In genomic region chr18:9101730-9102390, GRCh38 we compare ENCODE assay signal across 8 cellular contexts. TPM values are rescaled to one million over a fixed set of nuclear protein-coding genes. Genes with fewer than 3 reads are reported as not detected.
DNase-seq lines count a peak whose midpoint lies in the region; ATAC-seq, FAIRE-seq and TF ChIP-seq lines count a peak whose summit lies in the region.

No MANE protein-coding gene starts in this region.

- peak overlapping the region; percentile 80 for H2AFZ ChIP-seq in OCI-LY7 (ENCODE audit: low read length)

- H3K4me2 ChIP-seq in A549 (peak overlapping the region; percentile 94), OCI-LY7 (ENCODE audit: low read length) (peak overlapping the region; percentile 86)

- no peak for TF ChIP-seq RAD21 in A549 (conservative IDR thresholded peaks at IDR 0.05 in 1 of 2, IDR thresholded peaks at IDR 0.05 in 1 of 2)

- 2% methylated on average over 9 of the region's 9 CpGs for WGBS in A549 (ENCODE audit: missing lambda C conversion rate)

- no peak for TF ChIP-seq EP300 in A549 (IDR thresholded peaks at IDR 0.05)

- no peaks in the 10 kb centered on the region for H3K9me2 ChIP-seq in OCI-LY7 (ENCODE audit: insufficient read depth, low read length)

- in situ Hi-C loops in GM13976 (cut with MboI; ENCODE audit: low sequenced_read_pairs, unreplicated experiment), result no loop called here

- H3K27ac ChIP-seq in A549, result peak overlapping the region; percentile 95
- peak overlapping the region; percentile 75 for H3K27ac ChIP-seq in OCI-LY7 (ENCODE audit: low read depth, low read length, poor library complexity, severe bottlenecking)
- H3K27ac ChIP-seq in caudate nucleus (ENCODE audit: low read depth, low read length), result peak overlapping the region; percentile 95
- H3K27ac ChIP-seq in layer of hippocampus (ENCODE audit: low read depth, low read length), result peak overlapping the region; percentile 88
- peak overlapping the region; percentile 85 for H3K27ac ChIP-seq in stomach smooth muscle (ENCODE audit: low read length)

- TF ChIP-seq CTCF in A549 (IDR thresholded peaks at IDR 0.05), result no peak
- no peak for TF ChIP-seq CTCF in GM13976 (IDR thresholded peaks at IDR 0.05; ENCODE audit: borderline replicate concordance, control extremely low read depth, extremely low read depth, insufficient read depth, missing control alignments)
- no peak for TF ChIP-seq CTCF in OCI-LY7 (conservative IDR thresholded peaks at IDR 0.05; ENCODE audit: low read length)

- ATAC-seq in A549, result peak; percentile 64 to 70; a peak in 5 of 6 replicates
- peak; percentile 0 for ATAC-seq in HG03196 (IDR thresholded peaks at IDR 0.05; ENCODE audit: unreplicated experiment)

- peak overlapping the region; percentile 69 for H3K4me3 ChIP-seq in A549
- peak overlapping the region; percentile 93 for H3K4me3 ChIP-seq in OCI-LY7 (ENCODE audit: low read depth, low read length, poor library complexity, severe bottlenecking)
- H3K4me3 ChIP-seq in stomach smooth muscle (ENCODE audit: low read length in 2 of 2), result peak overlapping the region; percentile 81 to 84

- peaks cover 33% of the 10 kb centered on the region for H3K4me1 ChIP-seq in A549
- peaks cover 32% of the 10 kb centered on the region for H3K4me1 ChIP-seq in OCI-LY7 (ENCODE audit: insufficient read depth, low read length, poor library complexity, severe bottlenecking)
- peaks cover 28% of the 10 kb centered on the region for H3K4me1 ChIP-seq in stomach smooth muscle (ENCODE audit: control insufficient read depth, insufficient read depth, low read length)

- H4K20me1 ChIP-seq in OCI-LY7 (ENCODE audit: insufficient read depth, low read length), result peaks cover 36% of the 10 kb centered on the region

- H3K36me3 ChIP-seq in OCI-LY7 (ENCODE audit: insufficient read depth, low read length) (peaks cover 32% of the 10 kb centered on the region; the same call in 1 of the 2 replicates), stomach smooth muscle (ENCODE audit: control insufficient read depth in 2 of 2, insufficient read depth in 2 of 2, low read length in 2 of 2) (no peaks in the 10 kb centered on the region)

- POLR2A ChIA-PET in A549 (lab: Yijun Ruan, JAX), result interaction anchor here (0.6 to 1.7 kb wide), 5 partner anchors 28 to 794 kb away, joined by 3 to 13 read pairs (median 4); partner anchors contain the start of gene ANKRD12
- POLR2A ChIA-PET in OCI-LY7 (lab: Charles Lee), result interaction anchor here (0.8 to 6.6 kb wide), 11 partner anchors 9 to 498 kb away, joined by 3 to 49 read pairs (median 4); partner anchors contain the start of gene ANKRD12

- H3K9me3 ChIP-seq in A549 (no peaks in the 10 kb centered on the region), OCI-LY7 (ENCODE audit: low read length) (no peaks in the 10 kb centered on the region), stomach smooth muscle (ENCODE audit: control insufficient read depth in 2 of 2, low read length in 2 of 2) (no peaks in the 10 kb centered on the region)

- H3K27me3 ChIP-seq in layer of hippocampus (ENCODE audit: control insufficient read depth, insufficient read depth, low read length) (no peaks in the 10 kb centered on the region), stomach smooth muscle (ENCODE audit: control insufficient read depth in 1 of 2, insufficient read depth in 2 of 2, low read length in 2 of 2) (no peaks in the 10 kb centered on the region)

- FAIRE-seq in A549 (lab: Jason Lieb, UNC), result no peak

- CTCF ChIA-PET in A549 (lab: Yijun Ruan, JAX), result interaction anchor here (1.3 to 1.5 kb wide), 3 partner anchors 19 to 58 kb away, joined by 3 to 4 read pairs (median 3); no protein-coding TSS in a partner anchor
- CTCF ChIA-PET in OCI-LY7 (lab: Charles Lee; ENCODE audit: unreplicated experiment), result interaction anchor here (1.0 kb wide), 1 partner anchor 35 kb away, joined by 5 read pairs; the partner anchor contains the start of gene ANKRD12

- no peak for TF ChIP-seq POLR2A in A549 (IDR thresholded peaks at IDR 0.05; ENCODE audit: low read length)

- TSS peak; percentile 95 for BruUV-seq in OCI-LY7 (replicated peaks; lab: Mats Ljungman, UMichigan)

- peak overlapping the region; percentile 80 to 86 for H3K9ac ChIP-seq in stomach smooth muscle (ENCODE audit: low read length in 2 of 2)

- intact Hi-C loops in OCI-LY7 (cut with micrococcal nuclease; ENCODE audit: unreplicated experiment), result loop anchor here (1.0 kb wide), 2 partner anchors 29 to 34 kb away; partner anchors contain the start of gene ANKRD12

- peak; percentile 29 to 81 for DNase-seq in A549 (ENCODE audit: low read depth in 1 of 2, low spot score in 1 of 2)
- DNase-seq in GM13976 (ENCODE audit: low spot score), result peak; percentile 58
- DNase-seq in OCI-LY7 (ENCODE audit: low spot score), result peak; percentile 78
- peak in 2 of 61 donors; percentile 1 to 25 for DNase-seq in caudate nucleus (lab: John Stamatoyannopoulos, UW)
- DNase-seq in iPS-NIHi11 (ENCODE audit: low spot score), result no peak

- peaks cover 52% of the 10 kb centered on the region for H3K79me2 ChIP-seq in OCI-LY7 (ENCODE audit: insufficient read depth, low read depth, low read length)

TF ChIP-seq in A549, 52 proteins besides CTCF, POLR2A, EP300 and RAD21 (continues in another document):
- no peak for TF ChIP-seq HOXB13 (CRISPR knock-in tag; IDR thresholded peaks at IDR 0.05; ENCODE audit: low read depth)
- TF ChIP-seq ZC3H11A (IDR thresholded peaks at IDR 0.05), result no peak
- TF ChIP-seq KDM1A (IDR thresholded peaks at IDR 0.05; ENCODE audit: low read depth), result no peak
- no peak for TF ChIP-seq USF2 (IDR thresholded peaks at IDR 0.05)
- TF ChIP-seq JUN (IDR thresholded peaks at IDR 0.05), result no peak
- no peak for TF ChIP-seq RCOR1 (IDR thresholded peaks at IDR 0.05; ENCODE audit: low read depth, low read length)
- TF ChIP-seq KDM5A (IDR thresholded peaks at IDR 0.05), result no peak
- no peak for TF ChIP-seq PBX3 (IDR thresholded peaks at IDR 0.05)
- TF ChIP-seq FOSB (CRISPR knock-in tag; IDR thresholded peaks at IDR 0.05), result peak; percentile 93
- TF ChIP-seq ZSCAN20 (CRISPR knock-in tag; IDR thresholded peaks at IDR 0.05), result no peak
- no peak for TF ChIP-seq MAZ (IDR thresholded peaks at IDR 0.05; ENCODE audit: borderline replicate concordance, low read depth, low read length)
- TF ChIP-seq JUNB (IDR thresholded peaks at IDR 0.05), result no peak
- no peak for TF ChIP-seq HMGXB4 (CRISPR knock-in tag; IDR thresholded peaks at IDR 0.05; ENCODE audit: borderline replicate concordance)
- TF ChIP-seq EHF (CRISPR knock-in tag; IDR thresholded peaks at IDR 0.05), result peak; percentile 50; the same call in 1 of the 2 replicates
- TF ChIP-seq NPAS2 (CRISPR knock-in tag; IDR thresholded peaks at IDR 0.05; ENCODE audit: borderline replicate concordance), result no peak
- no peak for TF ChIP-seq FOXS1 (CRISPR knock-in tag; IDR thresholded peaks at IDR 0.05)
- no peak for TF ChIP-seq NR3C1 (IDR thresholded peaks at IDR 0.05)
- no peak for TF ChIP-seq ZNF302 (CRISPR knock-in tag; IDR thresholded peaks at IDR 0.05)
- TF ChIP-seq CBX2 (IDR thresholded peaks at IDR 0.05; ENCODE audit: borderline replicate concordance, low read depth), result no peak
- no peak for TF ChIP-seq TP53 (CRISPR knock-in tag; IDR thresholded peaks at IDR 0.05)
- no peak for TF ChIP-seq MYC (IDR thresholded peaks at IDR 0.05; ENCODE audit: borderline replicate concordance, low read length)

RNA-seq across cellular contexts. Expression of gene NDUFV2, which starts 0.6 kb away (rescaled TPM):
- polyA plus RNA-seq in A549 (2011; rRNA removed), result 152 and 180 TPM in 2 replicates
- 72.8 and 73.2 TPM in 2 replicates for polyA plus RNA-seq in A549 (2012; cell fraction: cytosol; rRNA removed)
- 23.8 and 34.1 TPM in 2 replicates for polyA plus RNA-seq in A549 (2012; cell fraction: nucleus; rRNA removed)
- 105 to 115 TPM (median 108 TPM) in 3 replicates for polyA plus RNA-seq in A549 (2017; fragmentation: RNase III; extraction: RNeasy Plus Mini Kit Qiagen cat#74134 plus additional on column Dnase treatment)
- polyA minus RNA-seq in A549 (2011; rRNA and poly(A)+ RNA removed), result 19.1 and 26.4 TPM in 2 replicates
- total RNA-seq in OCI-LY7 (2014; rRNA removed; shearing (Covaris generic)), result 145 and 185 TPM in 2 replicates
- total RNA-seq in OCI-LY7 (2022), result 201 and 213 TPM in 2 replicates

RNA-seq across cellular contexts. Expression of gene ANKRD12, which starts 34.7 kb away (rescaled TPM):
- 7.3 and 8.0 TPM in 2 replicates for polyA plus RNA-seq in A549 (2011; rRNA removed)
- polyA plus RNA-seq in A549 (2012; cell fraction: cytosol; rRNA removed), result 0.50 and 0.70 TPM in 2 replicates
- 0.84 and 1.2 TPM in 2 replicates for polyA plus RNA-seq in A549 (2012; cell fraction: nucleus; rRNA removed)
- polyA plus RNA-seq in A549 (2017; fragmentation: RNase III; extraction: RNeasy Plus Mini Kit Qiagen cat#74134 plus additional on column Dnase treatment), result 2.6 to 3.2 TPM (median 2.7 TPM) in 3 replicates
- polyA minus RNA-seq in A549 (2011; rRNA and poly(A)+ RNA removed), result 12.4 and 17.5 TPM in 2 replicates
- total RNA-seq in OCI-LY7 (2014; rRNA removed; shearing (Covaris generic)), result 65.9 and 74.5 TPM in 2 replicates
- total RNA-seq in OCI-LY7 (2022), result 66.5 and 67.0 TPM in 2 replicates
